Comparison of ENCODE assay signal across 8 cellular contexts in the genomic region with DNA sequence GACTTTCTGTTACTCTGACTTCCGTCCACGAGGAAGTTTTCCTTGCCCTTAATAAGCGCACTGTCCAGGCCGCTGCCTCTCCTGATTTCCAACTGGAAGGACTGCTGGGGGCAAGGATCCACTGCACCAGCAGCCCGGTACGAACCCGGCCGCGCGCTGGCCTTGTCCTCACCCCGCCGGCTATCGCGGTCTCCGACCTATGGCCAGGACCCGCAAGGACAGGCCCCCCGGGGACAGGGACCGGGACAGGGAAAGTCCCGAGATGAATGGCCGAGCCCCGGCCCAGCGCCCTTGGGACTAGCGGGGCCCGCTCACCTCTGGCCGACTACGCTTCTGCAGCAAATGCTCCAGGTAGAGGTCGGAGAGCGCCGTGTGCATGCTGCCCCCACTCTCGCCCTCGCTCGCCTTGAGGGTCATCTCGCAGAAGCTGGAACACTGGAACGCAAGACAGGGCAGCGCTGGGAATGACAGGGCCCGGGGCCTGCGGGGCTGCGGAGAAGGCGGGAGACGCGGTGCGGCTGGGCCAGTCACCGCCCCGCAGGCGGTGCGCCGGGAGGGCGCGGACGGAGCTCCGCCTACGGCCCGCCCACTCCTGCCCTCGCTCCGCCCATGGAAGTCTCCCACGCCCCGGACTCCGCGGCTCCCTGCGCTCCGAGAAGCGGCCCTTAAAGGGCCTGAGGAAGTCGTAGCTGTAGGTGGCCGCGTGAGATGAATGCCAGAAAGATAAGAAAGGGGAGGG. TPM values are rescaled to one million over a fixed set of nuclear protein-coding genes. Genes with fewer than 3 reads are reported as not detected.
DNase-seq lines count a peak whose midpoint lies in the region; ATAC-seq and TF ChIP-seq lines count a peak whose summit lies in the region.

TSS of gene MPP1 (minus strand) at position 529 of the 739 bp plus-strand sequence. CDS start at position 417, 112 bp downstream.

- H3K27ac ChIP-seq in CD4-positive, alpha-beta T cell (ENCODE audit: low read depth, low read length): no peak within 1 kb of the TSS
- H3K27ac ChIP-seq in OCI-LY3 (ENCODE audit: low read length) (no peak within 1 kb of the TSS), esophagus squamous epithelium (peak within 1 kb of the TSS; percentile 46 to 82 (median 72))

- H3K27me3 ChIP-seq in CD4-positive, alpha-beta T cell (ENCODE audit: control insufficient read depth, insufficient read depth, low read length): no peaks in the 10 kb centered on the region
- H3K27me3 ChIP-seq in OCI-LY3 (ENCODE audit: low read depth, low read length) (no peaks in the 10 kb centered on the region), esophagus squamous epithelium (no peaks in the 10 kb centered on the region)

- H3K27me3 Mint-ChIP-seq in CD4-positive, alpha-beta T cell: no peaks in the 10 kb centered on the region

- H3K4me1 ChIP-seq in OCI-LY3 (ENCODE audit: low read length): peaks cover 18% of the 10 kb centered on the region
- peaks cover 0 to 27% (median 0%) of the 10 kb centered on the region in 3 donors for H3K4me1 ChIP-seq in esophagus squamous epithelium

- peak within 1 kb of the TSS; percentile 93 for H3K4me2 ChIP-seq in OCI-LY3 (ENCODE audit: low read length)

- ATAC-seq in CD4-positive, alpha-beta T cell (ENCODE audit: poor library complexity): peak; percentile 98
- ATAC-seq in GM19328 (IDR thresholded peaks at IDR 0.05; ENCODE audit: unreplicated experiment): peak; percentile 93
- peak; percentile 81 for ATAC-seq in HG03457 (IDR thresholded peaks at IDR 0.05; ENCODE audit: unreplicated experiment)

- POLR2A ChIA-PET in CD4-positive, alpha-beta T cell (lab: Charles Lee): interaction anchor here (0.8 to 1.8 kb wide), 3 partner anchors 22 to 54 kb away, joined by 4 to 17 read pairs (median 5); partner anchors contain the start of genes DKC1 and GAB3

- H3K4me3 ChIP-seq in OCI-LY3 (ENCODE audit: low read length) (peak within 1 kb of the TSS; percentile 94), esophagus squamous epithelium (peak within 1 kb of the TSS; percentile 62 to 76 (median 64))

- H3K27ac Mint-ChIP-seq in CD4-positive, alpha-beta T cell: peak within 1 kb of the TSS; percentile 40

- H3K79me2 ChIP-seq in OCI-LY3 (ENCODE audit: low read length): no peaks in the 10 kb centered on the region

- TF ChIP-seq POLR2A in esophagus squamous epithelium (IDR thresholded peaks at IDR 0.05): peak in 2 of 4 donors; percentile 24 to 34

- no peaks in the 10 kb centered on the region for H3K9me3 ChIP-seq in CD4-positive, alpha-beta T cell (ENCODE audit: control insufficient read depth, low read length)
- H3K9me3 ChIP-seq in OCI-LY3 (ENCODE audit: insufficient read depth, low read length): 0 out of 2 replicates have a peak, but pooled peaks cover 6% of the 10 kb centered on the region
- no peaks in the 10 kb centered on the region for H3K9me3 ChIP-seq in esophagus squamous epithelium

- H3K36me3 Mint-ChIP-seq in CD4-positive, alpha-beta T cell (ENCODE audit: low read depth): no peaks in the 10 kb centered on the region

- peak within 1 kb of the TSS; percentile 88 for H3K4me3 Mint-ChIP-seq in CD4-positive, alpha-beta T cell

- H3K4me1 Mint-ChIP-seq in CD4-positive, alpha-beta T cell (ENCODE audit: low read depth): peaks cover 45% of the 10 kb centered on the region

- H3K36me3 ChIP-seq in OCI-LY3 (replicated peaks; ENCODE audit: low read depth, low read length): no peaks in the 10 kb centered on the region
- no peaks in the 10 kb centered on the region for H3K36me3 ChIP-seq in esophagus squamous epithelium

- intact Hi-C loops in CD4-positive, alpha-beta T cell (cut with DNase I, micrococcal nuclease): loop anchor here in 1 of 2 experiments (2.0 to 5.0 kb wide), 2 partner anchors 42 to 267 kb away; partner anchors contain the start of genes BRCC3, CMC4, DKC1 and MTCP1
- intact Hi-C loops in esophagus squamous epithelium (cut with DNase I): no loop called here

- peak within 1 kb of the TSS; percentile 92 for H2AFZ ChIP-seq in OCI-LY3 (ENCODE audit: low read depth, low read length)

- peak within 1 kb of the TSS; percentile 83 for H3K9ac ChIP-seq in OCI-LY3 (ENCODE audit: low read length)

- WGBS in esophagus squamous epithelium, 2 donors: 57% methylated on average over 14 of the region's 65 CpGs; no CpG with 5 or more reads in 1 of the 2 donors

- H3K9me3 Mint-ChIP-seq in CD4-positive, alpha-beta T cell: no peaks in the 10 kb centered on the region

- no peaks in the 10 kb centered on the region for H4K20me1 ChIP-seq in OCI-LY3 (ENCODE audit: insufficient read depth, low read length)

- CTCF ChIA-PET in CD4-positive, alpha-beta T cell (lab: Charles Lee): interaction anchor here (1.4 kb wide), 1 partner anchor 28 kb away, joined by 3 read pairs; no protein-coding TSS in a partner anchor

- DNase-seq in CD4-positive, alpha-beta T cell: peak; percentile 50 to 78 (median 64)
- peak; percentile 76 to 85 for DNase-seq in activated T-cell treated with anti-CD3 and anti-CD28 coated beads, Interleukin-2, amount 50 U/mL, for 48 hours
- no peak for DNase-seq in esophagus squamous epithelium (lab: John Stamatoyannopoulos, UW)
- DNase-seq in myocyte (ENCODE audit: low read depth): peak; percentile 73
- peak; percentile 35 to 69 for DNase-seq in stimulated activated CD8-positive, alpha-beta memory T cell treated with anti-CD3 and anti-CD28 coated beads, Interleukin-7, amount 100 ng/mL, for 4 hours (ENCODE audit: low read depth in 2 of 2)

- no peak for TF ChIP-seq CTCF in CD4-positive, alpha-beta T cell (IDR thresholded peaks at IDR 0.05)
- TF ChIP-seq CTCF in OCI-LY3 (IDR thresholded peaks at IDR 0.05; ENCODE audit: low read depth, low read length): no peak
- TF ChIP-seq CTCF in esophagus squamous epithelium (IDR thresholded peaks at IDR 0.05): no peak

RNA-seq across cellular contexts. Expression of gene MPP1, which starts in this region (rescaled TPM):
- total RNA-seq in CD4-positive, alpha-beta T cell: 10 to 100 TPM; 10.7 to 13.1 TPM
- total RNA-seq in esophagus squamous epithelium (10 to 100 TPM in 2 of 4 donors, 1 to 10 TPM in 2; 3.7 to 21.2 (median 13.2) TPM), myocyte (10.6 and 11.2 TPM in 2 replicates)
- 11.5 TPM for polyA plus RNA-seq in myocyte (2012)

Comparison
In these comparisons a context has a peak if more than half of its experiments do, and no peak if none do; other contexts are left out.
1. H3K27ac ChIP-seq: peak in esophagus squamous epithelium (4 of 4); none in CD4-positive, alpha-beta T cell (single experiment) and OCI-LY3 (single experiment).
2. Peak in every context shown above with its lines, with median percentiles within 50 percentile points of each other: ATAC-seq.